8 cellular contexts compared by ENCODE assay signal in the genomic region with DNA sequence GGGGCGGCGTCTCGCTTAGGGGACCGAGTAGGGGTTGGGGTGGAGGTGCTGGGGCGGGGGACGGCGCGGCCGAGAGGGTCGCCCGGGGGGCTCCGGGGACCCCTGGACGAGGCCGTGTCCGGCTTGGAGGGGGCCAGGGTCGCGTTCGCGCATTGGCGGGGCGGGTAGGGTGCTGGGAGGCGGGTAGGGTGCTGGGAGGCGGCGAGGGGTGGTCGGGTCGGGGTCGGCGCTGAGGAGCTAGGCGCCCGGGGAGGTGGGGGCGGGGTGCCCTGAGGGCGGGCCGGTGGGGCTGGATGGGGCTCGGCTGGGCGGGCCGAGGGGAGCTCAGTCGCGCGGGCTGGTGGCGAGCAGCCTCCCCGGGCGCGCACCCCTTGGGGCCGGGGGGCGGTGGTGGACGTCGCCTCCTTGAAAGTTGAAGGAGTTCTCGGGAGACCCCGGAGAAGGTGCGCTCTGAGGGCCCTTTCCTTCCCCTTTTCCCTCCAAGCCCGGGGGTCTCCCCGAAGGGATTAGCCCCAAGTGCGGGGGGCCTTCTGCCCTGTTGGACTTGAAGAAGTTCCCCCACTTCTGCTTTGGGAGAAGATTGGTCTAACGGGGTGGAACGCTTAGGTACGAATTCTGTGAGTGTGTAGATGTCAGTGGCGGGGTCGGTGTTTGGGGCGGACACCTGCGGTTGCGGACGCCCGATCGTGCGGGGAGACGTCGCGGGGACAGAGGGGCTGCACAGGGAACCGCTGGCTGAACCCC. TPM values are rescaled to one million over a fixed set of nuclear protein-coding genes. Genes with fewer than 3 reads are reported as not detected.
DNase-seq lines count a peak whose midpoint lies in the region; ATAC-seq and TF ChIP-seq lines count a peak whose summit lies in the region.

No MANE protein-coding gene starts in this region.

- H3K27me3 Mint-ChIP-seq in activated T-cell treated with anti-CD3 and anti-CD28 coated beads, Interleukin-2, amount 50 U/mL, for 24 hours, result no peaks in the 10 kb centered on the region
- H3K27me3 Mint-ChIP-seq in neural progenitor cell (ENCODE audit: insufficient read depth, low read depth), result peaks cover 2% of the 10 kb centered on the region

- peak overlapping the region; percentile 94 for H3K4me3 Mint-ChIP-seq in activated T-cell treated with anti-CD3 and anti-CD28 coated beads, Interleukin-2, amount 50 U/mL, for 24 hours
- H3K4me3 Mint-ChIP-seq in neural progenitor cell, result peak overlapping the region; percentile 99

- peak overlapping the region; percentile 97 for H3K27ac ChIP-seq in KOPT-K1 (ENCODE audit: low read depth, low read length, poor library complexity, severe bottlenecking)
- H3K27ac ChIP-seq in foreskin keratinocyte, result peak overlapping the region; percentile 96
- peak overlapping the region; percentile 95 for H3K27ac ChIP-seq in neural progenitor cell

- H3K79me2 ChIP-seq in neural progenitor cell (ENCODE audit: low read depth), result peaks cover 50% of the 10 kb centered on the region

- DNase-seq in ELR (ENCODE audit: low read depth) (peak; percentile 28), foreskin keratinocyte (no peak), neural progenitor cell (ENCODE audit: low spot score) (peak; percentile 66), NCI-H1092 (lab: John Stamatoyannopoulos, UW) (no peak)
- peak; percentile 57 for DNase-seq in activated T-cell treated with anti-CD3 and anti-CD28 coated beads, Interleukin-2, amount 50 U/mL, for 24 hours

- peaks cover 50% of the 10 kb centered on the region for H3K4me1 Mint-ChIP-seq in activated T-cell treated with anti-CD3 and anti-CD28 coated beads, Interleukin-2, amount 50 U/mL, for 24 hours (ENCODE audit: low read depth)
- H3K4me1 Mint-ChIP-seq in neural progenitor cell, result peaks cover 39% of the 10 kb centered on the region

- peaks cover 16% of the 10 kb centered on the region for H3K4me1 ChIP-seq in foreskin keratinocyte
- peaks cover 24% of the 10 kb centered on the region for H3K4me1 ChIP-seq in neural progenitor cell

- H3K4me3 ChIP-seq in neural progenitor cell, result peak overlapping the region; percentile 70

- peaks cover 9% of the 10 kb centered on the region for H3K36me3 Mint-ChIP-seq in activated T-cell treated with anti-CD3 and anti-CD28 coated beads, Interleukin-2, amount 50 U/mL, for 24 hours (ENCODE audit: low read depth)
- no peaks in the 10 kb centered on the region for H3K36me3 Mint-ChIP-seq in neural progenitor cell

- H3K9me3 Mint-ChIP-seq in activated T-cell treated with anti-CD3 and anti-CD28 coated beads, Interleukin-2, amount 50 U/mL, for 24 hours, result no peaks in the 10 kb centered on the region
- H3K9me3 Mint-ChIP-seq in neural progenitor cell, result no peaks in the 10 kb centered on the region

- no peaks in the 10 kb centered on the region for H3K9me3 ChIP-seq in KOPT-K1 (ENCODE audit: insufficient read depth, low read length, poor library complexity, severe bottlenecking)
- no peaks in the 10 kb centered on the region for H3K9me3 ChIP-seq in neural progenitor cell (ENCODE audit: low read depth)

- H3K27me3 ChIP-seq in foreskin keratinocyte (peaks cover 3% of the 10 kb centered on the region), neural progenitor cell (no peaks in the 10 kb centered on the region)

- peak overlapping the region; percentile 93 for H3K27ac Mint-ChIP-seq in activated T-cell treated with anti-CD3 and anti-CD28 coated beads, Interleukin-2, amount 50 U/mL, for 24 hours
- peak overlapping the region; percentile 82 for H3K27ac Mint-ChIP-seq in neural progenitor cell

- TF ChIP-seq CTCF in foreskin keratinocyte (conservative IDR thresholded peaks at IDR 0.05) (no peak), neural progenitor cell (IDR thresholded peaks at IDR 0.05) (no peak)

- ATAC-seq in foreskin keratinocyte (peak; percentile 19), GM19395 (IDR thresholded peaks at IDR 0.05; ENCODE audit: unreplicated experiment) (no peak), GM19324 (IDR thresholded peaks at IDR 0.05; ENCODE audit: low FRiP score, unreplicated experiment) (no peak)

- H3F3A ChIP-seq in neural progenitor cell (ENCODE audit: low read depth), result peaks cover 18% of the 10 kb centered on the region

- H3K36me3 ChIP-seq in KOPT-K1 (ENCODE audit: insufficient read depth, low read length) (no peaks in the 10 kb centered on the region), neural progenitor cell (no peaks in the 10 kb centered on the region)

- H4K20me1 ChIP-seq in neural progenitor cell (ENCODE audit: low read depth), result peaks cover 31% of the 10 kb centered on the region

- peak overlapping the region; percentile 97 for H3K4me2 ChIP-seq in neural progenitor cell

- H2AFZ ChIP-seq in neural progenitor cell (replicated peaks), result peak overlapping the region; percentile 98

- peak overlapping the region; percentile 88 for H3K9ac ChIP-seq in neural progenitor cell

RNA-seq across cellular contexts. Expression of gene MEF2A, which starts 0.5 kb away (rescaled TPM):
- total RNA-seq in foreskin keratinocyte, result 16.1 and 17.0 TPM in 2 replicates
- polyA plus RNA-seq in foreskin keratinocyte, result 3.7 and 4.4 TPM in 2 replicates
- 32.1 and 61.9 TPM in 2 replicates for total RNA-seq in neural progenitor cell (ENCODE audit: low replicate concordance)

Comparison
In these comparisons a context has a peak if more than half of its experiments do, and no peak if none do; other contexts are left out.
1. DNase-seq: peak in ELR (single experiment), activated T-cell treated with anti-CD3 and anti-CD28 coated beads, Interleukin-2, amount 50 U/mL, for 24 hours (single experiment) and neural progenitor cell (single experiment); none in foreskin keratinocyte (0 of 2) and NCI-H1092 (single experiment).
2. Peak in every context shown above with its lines, with median percentiles within 50 percentile points of each other: H3K27ac ChIP-seq.